ENCODE assay signal across 8 cellular contexts in the genomic region with DNA sequence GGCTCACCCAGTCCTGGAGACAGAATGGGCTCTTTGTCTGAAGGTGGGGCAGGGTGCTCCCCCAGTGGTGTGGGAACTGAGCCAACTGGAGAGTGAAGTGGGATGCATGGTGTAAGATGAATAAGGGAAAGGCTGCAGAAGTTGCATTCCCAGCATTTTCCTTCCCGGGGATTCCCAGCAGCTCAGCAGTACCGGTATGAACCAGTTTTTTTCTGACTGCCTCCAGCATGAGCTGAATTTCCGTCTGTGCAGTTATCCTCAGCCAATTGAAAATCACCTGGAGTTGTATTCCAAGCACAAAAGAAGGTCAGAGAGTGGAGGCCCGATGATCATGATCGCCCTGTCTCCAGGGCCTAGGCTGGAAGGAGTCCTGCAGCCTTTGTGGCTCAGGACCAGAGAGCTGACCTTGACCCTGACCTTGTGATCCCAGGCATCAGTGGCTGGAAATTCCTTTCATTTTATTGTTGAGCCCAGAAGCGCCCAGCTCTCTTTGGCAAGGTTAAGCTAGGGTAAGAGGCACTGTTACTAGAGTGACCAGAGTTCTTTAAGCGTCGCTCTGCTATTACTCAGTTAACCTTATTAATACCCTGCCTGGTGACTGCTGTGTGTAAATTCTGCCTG. TPM values are rescaled to one million over a fixed set of nuclear protein-coding genes. Genes with fewer than 3 reads are reported as not detected.
A peak's percentile ranks its signal among the peaks of the same experiment; 100 is the strongest.
DNase-seq lines count a peak whose midpoint lies in the region; ATAC-seq and TF ChIP-seq lines count a peak whose summit lies in the region.

No MANE protein-coding gene starts in this region.

- no peaks in the 10 kb centered on the region; the same call in 1 of the 2 replicates for H3K36me3 ChIP-seq in SJSA1
- H3K36me3 ChIP-seq in muscle layer of colon (ENCODE audit: insufficient read depth, low read length), result no peaks in the 10 kb centered on the region

- H3K36me3 Mint-ChIP-seq in activated T-cell treated with anti-CD3 and anti-CD28 coated beads, Interleukin-2, amount 50 U/mL, for 4 hours (ENCODE audit: insufficient read depth), result peaks cover 10% of the 10 kb centered on the region

- peaks cover 65% of the 10 kb centered on the region for H3K4me1 Mint-ChIP-seq in activated T-cell treated with anti-CD3 and anti-CD28 coated beads, Interleukin-2, amount 50 U/mL, for 4 hours (ENCODE audit: low read depth)

- no peak overlapping the region for H3K9ac ChIP-seq in muscle layer of colon (ENCODE audit: low read length)

- H3K27me3 Mint-ChIP-seq in activated T-cell treated with anti-CD3 and anti-CD28 coated beads, Interleukin-2, amount 50 U/mL, for 4 hours (ENCODE audit: low read depth), result no peaks in the 10 kb centered on the region

- H3K9me3 ChIP-seq in SJSA1 (replicated peaks) (no peaks in the 10 kb centered on the region), muscle layer of colon (ENCODE audit: low read length) (no peaks in the 10 kb centered on the region)

- H3K4me1 ChIP-seq in SJSA1 (replicated peaks), result peaks cover 52% of the 10 kb centered on the region
- H3K4me1 ChIP-seq in muscle layer of colon (ENCODE audit: insufficient read depth, low read length), result peaks cover 36% of the 10 kb centered on the region

- H3K27me3 ChIP-seq in SJSA1 (replicated peaks) (no peaks in the 10 kb centered on the region), muscle layer of colon (ENCODE audit: control insufficient read depth in 1 of 2, insufficient read depth in 2 of 2, low read length in 2 of 2) (no peaks in the 10 kb centered on the region)

- in situ Hi-C loops in GM13977 (cut with MboI; ENCODE audit: low pct_unique_long_range_greater_than_20kb, low sequenced_read_pairs, unreplicated experiment), result no loop called here

- no peak for TF ChIP-seq CTCF in GM13977 (IDR thresholded peaks at IDR 0.05; ENCODE audit: extremely low read depth, insufficient read depth, missing control alignments)

- peak overlapping the region; percentile 73 for H3K4me3 Mint-ChIP-seq in activated T-cell treated with anti-CD3 and anti-CD28 coated beads, Interleukin-2, amount 50 U/mL, for 4 hours

- peak overlapping the region; percentile 91 for H3K27ac ChIP-seq in SJSA1
- H3K27ac ChIP-seq in muscle layer of colon (ENCODE audit: low read depth, low read length), result peak overlapping the region; percentile 52

- no peak overlapping the region for H3K4me3 ChIP-seq in SJSA1
- peak overlapping the region in 1 of 2 donors; percentile 18 for H3K4me3 ChIP-seq in muscle layer of colon (ENCODE audit: low read depth in 1 of 2, low read length in 2 of 2)

- no peak for ATAC-seq in activated T-cell treated with anti-CD3 and anti-CD28 coated beads, Interleukin-2, amount 50 U/mL, for 4 hours
- no peak for ATAC-seq in GM18861 (IDR thresholded peaks at IDR 0.05; ENCODE audit: unreplicated experiment)

- H3K9me3 Mint-ChIP-seq in activated T-cell treated with anti-CD3 and anti-CD28 coated beads, Interleukin-2, amount 50 U/mL, for 4 hours, result no peaks in the 10 kb centered on the region

- DNase-seq in activated T-cell treated with anti-CD3 and anti-CD28 coated beads, Interleukin-2, amount 50 U/mL, for 4 hours, result no peak
- DNase-seq in activated T-cell treated with anti-CD3 and anti-CD28 coated beads for 4 hours (no peak), SJSA1 (ENCODE audit: low read depth in 1 of 2, low spot score in 2 of 2) (peak; percentile 83), epidermal melanocyte (ENCODE audit: insufficient read length, low spot score) (peak; percentile 36), NCI-H446 (lab: John Stamatoyannopoulos, UW) (no peak), GM13977 (ENCODE audit: low spot score) (no peak)

RNA-seq across cellular contexts. Expression of gene OGDH, which starts 33.4 kb away (rescaled TPM):
- 100 to 1,000 TPM in 1 of 3 donors, 10 to 100 TPM in 2; 83.0 to 105 (median 97.2) TPM for total RNA-seq in activated T-cell treated with anti-CD3 and anti-CD28 coated beads, Interleukin-2, amount 50 U/mL, for 4 hours
- total RNA-seq in SJSA1 (2014; rRNA removed; shearing (Covaris generic)), result 38.4 and 51.3 TPM in 2 replicates

RNA-seq across cellular contexts. Expression of gene TMED4, which starts 57.8 kb away (rescaled TPM):
- total RNA-seq in activated T-cell treated with anti-CD3 and anti-CD28 coated beads, Interleukin-2, amount 50 U/mL, for 4 hours, result 10 to 100 TPM; 71.3 to 79.4 (median 71.4) TPM
- total RNA-seq in SJSA1 (2014; rRNA removed; shearing (Covaris generic)), result 108 and 164 TPM in 2 replicates

Comparison
In these comparisons a context has a peak if more than half of its experiments do, and no peak if none do; other contexts are left out.
1. DNase-seq: peak in SJSA1 (2 of 2) and epidermal melanocyte (single experiment); none in activated T-cell treated with anti-CD3 and anti-CD28 coated beads, Interleukin-2, amount 50 U/mL, for 4 hours (single experiment), activated T-cell treated with anti-CD3 and anti-CD28 coated beads for 4 hours (single experiment), NCI-H446 (0 of 2) and GM13977 (single experiment).